ENCODE assay signal across 9 cellular contexts in the genomic region with DNA sequence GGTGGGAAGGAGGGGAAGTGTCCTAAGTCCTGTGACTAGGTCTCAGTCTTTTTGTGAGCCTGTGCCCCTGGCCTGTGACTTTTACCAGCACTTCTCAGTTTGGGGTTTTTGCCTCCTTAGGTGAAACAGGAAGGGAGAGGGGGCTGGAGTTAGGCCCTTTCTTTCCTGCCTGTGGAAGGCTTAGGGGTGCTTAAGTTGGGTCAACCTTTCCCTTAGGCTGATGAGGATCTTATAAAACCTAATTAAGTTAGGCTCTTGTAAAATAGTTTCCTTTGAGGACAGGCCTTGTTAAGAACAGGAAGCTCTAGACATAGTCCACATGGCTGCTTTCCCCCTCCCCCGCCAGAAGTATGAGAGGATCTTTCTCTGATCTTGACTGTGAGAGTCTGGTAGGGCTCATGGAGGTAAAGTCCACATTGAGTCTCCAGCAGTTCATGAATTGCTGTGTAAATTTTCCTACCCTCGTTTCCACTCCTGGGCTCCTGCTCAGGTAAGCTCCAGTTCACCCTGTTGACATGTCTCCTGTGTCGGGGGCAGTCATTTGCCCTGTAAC. TPM values are rescaled to one million over a fixed set of nuclear protein-coding genes. Genes with fewer than 3 reads are reported as not detected.
DNase-seq lines count a peak whose midpoint lies in the region; ATAC-seq and TF ChIP-seq lines count a peak whose summit lies in the region.
"Had no signal": no experiment of that assay in that cellular context is flagged by ENCODE, and none has a peak within 500 bp of the region (broad histone marks: within the 10 kb centered on the region; RNA-seq: fewer than 3 reads in every experiment).

No MANE protein-coding gene starts in this region.

- H3K9me3 Mint-ChIP-seq in chondrocyte (ENCODE audit: low read depth) = peaks cover 4% of the 10 kb centered on the region

- H3K27ac Mint-ChIP-seq in chondrocyte (ENCODE audit: unreplicated experiment) = no peak overlapping the region

- 0 out of 2 replicates have a peak, but pooled peaks cover 6% of the 10 kb centered on the region for H3K9me3 ChIP-seq in SK-N-MC (ENCODE audit: low read depth, low read length)

- ATAC-seq in HG02642 (IDR thresholded peaks at IDR 0.05; ENCODE audit: poor library complexity, unreplicated experiment) (peak; percentile 48), GM21360 (IDR thresholded peaks at IDR 0.05; ENCODE audit: unreplicated experiment) (no peak)

- H3K27me3 Mint-ChIP-seq in chondrocyte (ENCODE audit: low read depth) = no peaks in the 10 kb centered on the region

- H3K36me3 Mint-ChIP-seq in chondrocyte (ENCODE audit: low read depth) = peaks cover 3% of the 10 kb centered on the region

- peaks cover 19% of the 10 kb centered on the region for H3K4me1 Mint-ChIP-seq in chondrocyte (ENCODE audit: low read depth)

- no peak for TF ChIP-seq CTCF in chondrocyte (IDR thresholded peaks at IDR 0.05)

- no peak overlapping the region for H3K4me3 Mint-ChIP-seq in chondrocyte (ENCODE audit: unreplicated experiment)

- peak overlapping the region; percentile 1 for H3K9ac ChIP-seq in SK-N-MC (ENCODE audit: insufficient read length)

- H3K27ac ChIP-seq in SK-N-MC = peak overlapping the region; percentile 81

- DNase-seq in SK-N-MC (ENCODE audit: low read depth, low spot score) (peak; percentile 53), chondrocyte (ENCODE audit: low spot score) (peak; percentile 14), Ammon's horn (ENCODE audit: low spot score) (no peak), NCI-H2081 (lab: John Stamatoyannopoulos, UW) (no peak)
- peak; percentile 36 for DNase-seq in stimulated activated CD4-positive, alpha-beta T cell treated with anti-CD3 and anti-CD28 coated beads, Interleukin-15, amount 100 ng/mL, for 24 hours
- no peak for DNase-seq in activated effector memory CD4-positive, alpha-beta T cell treated with anti-CD3 and anti-CD28 coated beads, Interleukin-2, amount 50 U/mL, for 16 hours
- DNase-seq: activated CD4-positive, CD25-positive, alpha-beta regulatory T cell treated with anti-CD3 and anti-CD28 coated beads, Interleukin-2, amount 50 U/mL, for 72 hours had no signal

- no peaks in the 10 kb centered on the region for H3K36me3 ChIP-seq in SK-N-MC (ENCODE audit: insufficient read depth, low read length)

- peak overlapping the region; percentile 7; the same call in 1 of the 2 replicates for H3K4me3 ChIP-seq in SK-N-MC

RNA-seq across cellular contexts. Expression of a gene that starts 17.0 kb away (rescaled TPM):
- 10.3 to 17.8 TPM (median 12.2 TPM) in 3 replicates for total RNA-seq in chondrocyte

RNA-seq across cellular contexts. Expression of a gene that starts 26.0 kb away (rescaled TPM):
- 9.3 to 11.8 TPM (median 9.9 TPM) in 3 replicates for total RNA-seq in chondrocyte

Comparison
In these comparisons a context has a peak if more than half of its experiments do, and no peak if none do; other contexts are left out.
1. DNase-seq: peak in SK-N-MC (single experiment), chondrocyte (single experiment) and stimulated activated CD4-positive, alpha-beta T cell treated with anti-CD3 and anti-CD28 coated beads, Interleukin-15, amount 100 ng/mL, for 24 hours (single experiment); none in Ammon's horn (single experiment), activated effector memory CD4-positive, alpha-beta T cell treated with anti-CD3 and anti-CD28 coated beads, Interleukin-2, amount 50 U/mL, for 16 hours (single experiment) and NCI-H2081 (0 of 2).